In genomic region chr17:81575836-81576235, GRCh38 we compare ENCODE assay signal across 25 cellular contexts. TPM values are rescaled to one million over a fixed set of nuclear protein-coding genes. Genes with fewer than 3 reads are reported as not detected.
DNase-seq lines count a peak whose midpoint lies in the region; ATAC-seq, FAIRE-seq and TF ChIP-seq lines count a peak whose summit lies in the region.
"Had no signal": no experiment of that assay in that cellular context is flagged by ENCODE, and none has a peak within 500 bp of the region (broad histone marks: within the 10 kb centered on the region; RNA-seq: fewer than 3 reads in every experiment).

No MANE protein-coding gene starts in this region.

- no peak overlapping the region for H3K18ac ChIP-seq in mesenchymal stem cell (ENCODE audit: low read depth in 1 of 2, low read length in 2 of 2)

- H3K36me3 ChIP-seq in mesenchymal stem cell (ENCODE audit: control insufficient read depth in 1 of 2, insufficient read depth in 2 of 2, low read depth in 1 of 2, low read length in 2 of 2), result peaks cover 50 to 65% of the 10 kb centered on the region in 2 experiments
- peaks cover 26 to 82% (median 78%) of the 10 kb centered on the region in 4 donors for H3K36me3 ChIP-seq in stomach

- no peak overlapping the region for H2BK15ac ChIP-seq in mesenchymal stem cell (ENCODE audit: low read depth, poor library complexity, severe bottlenecking)

- H3K9me3 Mint-ChIP-seq in HFFc6, result no peaks in the 10 kb centered on the region
- H3K9me3 Mint-ChIP-seq: activated naive CD4-positive, alpha-beta T cell treated with anti-CD3 and anti-CD28 coated beads, Interleukin-2, amount 50 U/mL, for 24 hours; activated T-helper 17 cell treated with anti-CD3 and anti-CD28 coated beads, Interleukin-2, amount 50 U/mL, for 72 hours; natural killer cell had no signal

- TF ChIP-seq EP300 in A549 (IDR thresholded peaks at IDR 0.05) (no peak), stomach (IDR thresholded peaks at IDR 0.05) (no peak)

- peak overlapping the region; percentile 94; the same call in 1 of the 2 replicates for H3K27ac Mint-ChIP-seq in HFFc6
- H3K27ac Mint-ChIP-seq: activated naive CD4-positive, alpha-beta T cell treated with anti-CD3 and anti-CD28 coated beads, Interleukin-2, amount 50 U/mL, for 24 hours; activated T-helper 17 cell treated with anti-CD3 and anti-CD28 coated beads, Interleukin-2, amount 50 U/mL, for 72 hours; natural killer cell had no signal

- in situ Hi-C loops in KBM-7 (cut with MboI; ENCODE audit: low pct_unique_long_range_greater_than_20kb, low sequenced_read_pairs), result no loop called here

- peaks cover 53% of the 10 kb centered on the region for H3K36me3 Mint-ChIP-seq in HFFc6 (ENCODE audit: low read depth)
- H3K36me3 Mint-ChIP-seq: natural killer cell had no signal

- intact Hi-C loops in stomach (cut with DNase I; ENCODE audit: low total_unique reads), result no loop called here

- POLR2A ChIA-PET in A549 (lab: Yijun Ruan, JAX), result interaction anchor here (3.0 kb wide), 1 partner anchor 9 kb away, joined by 32 read pairs; no protein-coding TSS in a partner anchor

- H3K27me3 Mint-ChIP-seq in HFFc6 (ENCODE audit: insufficient read depth), result peaks cover 9% of the 10 kb centered on the region
- H3K27me3 Mint-ChIP-seq: activated naive CD4-positive, alpha-beta T cell treated with anti-CD3 and anti-CD28 coated beads, Interleukin-2, amount 50 U/mL, for 24 hours; activated T-helper 17 cell treated with anti-CD3 and anti-CD28 coated beads, Interleukin-2, amount 50 U/mL, for 72 hours had no signal

- H3K27ac ChIP-seq in A549 (peak overlapping the region; percentile 93 to 95), VCaP (peak overlapping the region; percentile 34; the same call in 1 of the 2 replicates), mesenchymal stem cell (ENCODE audit: low read length, poor library complexity, severe bottlenecking) (peak overlapping the region; percentile 88), stomach (peak overlapping the region in 1 of 5 donors; percentile 81)
- H3K27ac ChIP-seq: epithelial cell of prostate, SJCRH30 had no signal

- H2BK120ac ChIP-seq in mesenchymal stem cell (ENCODE audit: low read depth, low read length), result no peak overlapping the region

- no peaks in the 10 kb centered on the region for H3K9me3 ChIP-seq in A549
- no peaks in the 10 kb centered on the region for H3K9me3 ChIP-seq in mesenchymal stem cell (ENCODE audit: control insufficient read depth, low read length)
- no peaks in the 10 kb centered on the region for H3K9me3 ChIP-seq in stomach
- H3K9me3 ChIP-seq: SJCRH30 had no signal

- TF ChIP-seq RAD21 in A549 (conservative IDR thresholded peaks at IDR 0.05 in 1 of 2, IDR thresholded peaks at IDR 0.05 in 1 of 2), result no peak

- no peak for TF ChIP-seq POLR2A in A549 (IDR thresholded peaks at IDR 0.05; ENCODE audit: low read length)
- TF ChIP-seq POLR2A in stomach (IDR thresholded peaks at IDR 0.05), result no peak

- H2AFZ ChIP-seq in mesenchymal stem cell (ENCODE audit: low read depth, low read length), result no peak overlapping the region

- peaks cover 65% of the 10 kb centered on the region for H3K4me1 Mint-ChIP-seq in HFFc6 (ENCODE audit: low read depth)

- peaks cover 22% of the 10 kb centered on the region for H3K79me1 ChIP-seq in mesenchymal stem cell (replicated peaks; ENCODE audit: low read length, poor library complexity, severe bottlenecking)

- no peak overlapping the region for H3K23ac ChIP-seq in mesenchymal stem cell (ENCODE audit: low read length in 2 of 2)

- H3K4me3 ChIP-seq in A549 (0 out of 3 replicates have a peak overlapping the region, but pooled peaks have one; percentile 13), mesenchymal stem cell (ENCODE audit: insufficient read depth in 1 of 2, low read depth in 1 of 2, low read length in 2 of 2) (peak overlapping the region in 1 of 2 experiments; percentile 70), stomach (no peak overlapping the region)
- H3K4me3 ChIP-seq: SJCRH30, skin epidermis had no signal

- H3K4me2 ChIP-seq in A549, result peak overlapping the region; percentile 81
- no peak overlapping the region for H3K4me2 ChIP-seq in mesenchymal stem cell (ENCODE audit: low read length, poor library complexity, severe bottlenecking)

- H3K4me1 ChIP-seq in A549 (peaks cover 74% of the 10 kb centered on the region), mesenchymal stem cell (ENCODE audit: control insufficient read depth, insufficient read depth, low read depth, low read length) (peaks cover 52% of the 10 kb centered on the region), stomach (peaks cover 25 to 35% (median 31%) of the 10 kb centered on the region in 4 donors)

- 58% methylated on average over 3 of the region's 3 CpGs for WGBS in A549 (ENCODE audit: missing lambda C conversion rate)
- 95% methylated on average over 2 of the region's 3 CpGs for WGBS in mesenchymal stem cell
- 37 to 64% (median 49%) methylated on average over 3 of the region's 3 CpGs for WGBS in stomach, 5 donors

- peak; percentile 61 for FAIRE-seq in A549 (lab: Jason Lieb, UNC)
- FAIRE-seq: kidney had no signal

- no peak overlapping the region for H2BK12ac ChIP-seq in mesenchymal stem cell (ENCODE audit: low read length in 2 of 2)

- DNase-seq in A549 (ENCODE audit: low read depth in 1 of 2, low spot score in 1 of 2) (no peak), HFFc6 (no peak), mesenchymal stem cell (no peak), stomach (no peak), KBM-7 (no peak)
- DNase-seq in activated CD4-positive, alpha-beta T cell treated with anti-CD3 and anti-CD28 coated beads, Interleukin-2, amount 50 U/mL, for 4 hours, result no peak
- DNase-seq in stimulated activated CD4-positive, alpha-beta T cell treated with anti-CD3 and anti-CD28 coated beads, Interleukin-4, amount 100 ng/mL, for 24 hours, result no peak
- DNase-seq: activated CD4-positive, alpha-beta T cell treated with anti-CD3 and anti-CD28 coated beads, Interleukin-2, amount 50 U/mL, for 48 hours; activated CD8-positive, alpha-beta memory T cell treated with anti-CD3 and anti-CD28 coated beads, Interleukin-2, amount 50 U/mL, for 4 hours; aorta; C1 segment of cervical spinal cord; glutamatergic neuron; natural killer cell; NCI-H1694; NCI-H510A; NK-92 treated with Interleukin-12 subunit alpha and Interleukin-12 subunit beta, amount 100 ng/mL, for 24 hours; occipital lobe; SJCRH30; T-helper 1 cell had no signal

- no peak for ATAC-seq in A549
- ATAC-seq: activated T-helper 17 cell treated with anti-CD3 and anti-CD28 coated beads, Interleukin-2, amount 50 U/mL, for 72 hours; natural killer cell had no signal

- H3K14ac ChIP-seq in mesenchymal stem cell (ENCODE audit: low read length in 2 of 2), result no peak overlapping the region

- no peak for TF ChIP-seq CTCF in A549 (IDR thresholded peaks at IDR 0.05)
- no peak for TF ChIP-seq CTCF in HFFc6 (IDR thresholded peaks at IDR 0.05)
- TF ChIP-seq CTCF in VCaP (conservative IDR thresholded peaks at IDR 0.05), result no peak
- TF ChIP-seq CTCF in stomach (IDR thresholded peaks at IDR 0.05), result no peak

- H2BK5ac ChIP-seq in mesenchymal stem cell (ENCODE audit: low read depth, low read length, poor library complexity, severe bottlenecking), result no peak overlapping the region

- CTCF ChIA-PET in A549 (lab: Yijun Ruan, JAX), result interaction anchor here (0.7 to 45.0 kb wide), 7 partner anchors 5 to 57 kb away, joined by 3 to 1604 read pairs (median 8); partner anchors contain the start of gene FAAP100

- H3K4me3 Mint-ChIP-seq in HFFc6, result peak overlapping the region; percentile 73
- H3K4me3 Mint-ChIP-seq: activated naive CD4-positive, alpha-beta T cell treated with anti-CD3 and anti-CD28 coated beads, Interleukin-2, amount 50 U/mL, for 24 hours; activated T-helper 17 cell treated with anti-CD3 and anti-CD28 coated beads, Interleukin-2, amount 50 U/mL, for 72 hours; natural killer cell had no signal

- H4K8ac ChIP-seq in mesenchymal stem cell (ENCODE audit: low read length), result no peak overlapping the region

- H2AK5ac ChIP-seq in mesenchymal stem cell (ENCODE audit: low read length, severe bottlenecking), result no peak overlapping the region

- H3K27me3 ChIP-seq in mesenchymal stem cell (ENCODE audit: control insufficient read depth in 1 of 2, insufficient read depth in 1 of 2, low read length in 2 of 2) (no peaks in the 10 kb centered on the region), stomach (no peaks in the 10 kb centered on the region)
- H3K27me3 ChIP-seq: SJCRH30 had no signal

- peak overlapping the region; percentile 80 for H3K9ac ChIP-seq in mesenchymal stem cell (ENCODE audit: low read length)

- no peak overlapping the region for H4K91ac ChIP-seq in mesenchymal stem cell (ENCODE audit: low read length)

- H3K4ac ChIP-seq in mesenchymal stem cell (ENCODE audit: low read depth in 1 of 2, low read length in 2 of 2), result no peak overlapping the region

RNA-seq across cellular contexts. Expression of gene FAAP100, which starts 23.7 kb away (rescaled TPM):
- polyA plus RNA-seq in A549 (2011; rRNA removed) (5.4 and 7.2 TPM in 2 replicates), A549 (2017; fragmentation: RNase III; extraction: RNeasy Plus Mini Kit Qiagen cat#74134 plus additional on column Dnase treatment) (16.2 to 17.7 TPM (median 16.8 TPM) in 3 replicates), stomach (10 to 100 TPM; 12.2 to 17.1 (median 17.0) TPM)
- 17.3 and 25.1 TPM in 2 replicates for polyA plus RNA-seq in A549 (2012; cell fraction: cytosol; rRNA removed)
- 52.4 and 75.7 TPM in 2 replicates for polyA plus RNA-seq in A549 (2012; cell fraction: nucleus; rRNA removed)
- polyA minus RNA-seq in A549 (2011; rRNA and poly(A)+ RNA removed), result 7.8 and 10.0 TPM in 2 replicates
- 10 to 100 TPM; 21.9 to 27.7 (median 23.9) TPM for total RNA-seq in HFFc6 (2021; fragmentation: NEBNext Ultra II Directional; extraction: Animal tissue kit (Norgen Biotek cat#: 25700))
- 10.1 TPM for polyA plus RNA-seq in mesenchymal stem cell (2013, experiment 1 of 2)
- polyA plus RNA-seq in mesenchymal stem cell (2013, experiment 2 of 2), result 10.3 TPM
- 100 to 1,000 TPM in 1 of 5 donors, 10 to 100 TPM in 4; 11.9 to 130 (median 51.8) TPM for total RNA-seq in stomach

RNA-seq across cellular contexts. Expression of gene FSCN2, which starts 47.7 kb away (rescaled TPM):
- polyA plus RNA-seq in A549 (2011; rRNA removed), result 0.84 and 1.2 TPM in 2 replicates
- 0.74 and 1.1 TPM in 2 replicates for polyA plus RNA-seq in A549 (2012; cell fraction: cytosol; rRNA removed)
- 7.5 and 8.3 TPM in 2 replicates for polyA plus RNA-seq in A549 (2012; cell fraction: nucleus; rRNA removed)
- polyA plus RNA-seq in A549 (2017; fragmentation: RNase III; extraction: RNeasy Plus Mini Kit Qiagen cat#74134 plus additional on column Dnase treatment), result 1.3 to 1.7 TPM (median 1.3 TPM) in 3 replicates
- polyA minus RNA-seq in A549 (2011; rRNA and poly(A)+ RNA removed), result 3.6 and 3.7 TPM in 2 replicates
- 1 to 10 TPM in 3 of 6 experiments, under 1 TPM in 3; 0.71 to 1.4 (median 0.99) TPM for total RNA-seq in HFFc6 (2021; fragmentation: NEBNext Ultra II Directional; extraction: Animal tissue kit (Norgen Biotek cat#: 25700))
- polyA plus RNA-seq in mesenchymal stem cell (2013, experiment 1 of 2), result 0.23 TPM
- polyA plus RNA-seq in mesenchymal stem cell (2013, experiment 2 of 2), result 0.15 TPM
- total RNA-seq in stomach, result 10 to 100 TPM in 1 of 5 donors, 1 to 10 TPM in 3, not detected in 1; 2.8 to 21.7 (median 6.2) TPM
- polyA plus RNA-seq in stomach, result 1 to 10 TPM in 2 of 3 donors, under 1 TPM in 1; 0.90 to 2.7 (median 2.1) TPM
